ENCODE assay signal across 21 cellular contexts in genomic region chr13:47396915-47397314, GRCh38.
"Had no signal": no experiment of that assay in that cellular context is flagged by ENCODE, and none has a peak within 500 bp of the region (broad histone marks: within the 10 kb centered on the region; RNA-seq: fewer than 3 reads in every experiment).

No MANE protein-coding gene starts in this region.

- H3K9me3 ChIP-seq: neutrophil, psoas muscle, right lobe of liver, suprapubic skin, tibial artery, upper lobe of left lung, uterus had no signal

- H3K36me3 ChIP-seq: heart left ventricle, neutrophil, right lobe of liver, suprapubic skin, tibial artery, upper lobe of left lung, uterus had no signal

- FAIRE-seq: frontal cortex had no signal

- H3K27ac ChIP-seq: dorsolateral prefrontal cortex, heart left ventricle, neutrophil, psoas muscle, right lobe of liver, suprapubic skin, tibial artery, upper lobe of left lung, uterus had no signal

- H3K27me3 ChIP-seq: dorsolateral prefrontal cortex, heart left ventricle, neutrophil, right lobe of liver, suprapubic skin, tibial artery, upper lobe of left lung, uterus had no signal

- ATAC-seq: heart left ventricle; left colon; naive thymus-derived CD4-positive, alpha-beta T cell; psoas muscle; right lobe of liver; stimulated activated effector memory CD8-positive, alpha-beta T cell treated with anti-CD3 and anti-CD28 coated beads, Interleukin-12 subunit alpha, Interleukin-12 subunit beta, amount 100 ng/mL, for 72 hours; stimulated activated naive CD8-positive, alpha-beta T cell treated with anti-CD3 and anti-CD28 coated beads, Interleukin-15, Interleukin-2, amounts not matched to agents 100 U/mL and 50 U/mL, for 24 hours had no signal

- DNase-seq: cortex of kidney; dorsolateral prefrontal cortex; effector CD8-positive, alpha-beta T cell; heart left ventricle; hypothalamus; left colon; naive thymus-derived CD4-positive, alpha-beta T cell; nephron progenitor cell; psoas muscle; retina; right lobe of liver; stimulated activated CD4-positive, alpha-beta T cell treated with anti-CD3 and anti-CD28 coated beads, Interleukin-4, amount 100 ng/mL, for 1 hour; stimulated activated CD8-positive, alpha-beta memory T cell treated with anti-CD3 and anti-CD28 coated beads, Interleukin-4, amount 100 ng/mL, for 48 hours; stimulated activated naive CD8-positive, alpha-beta T cell treated with anti-CD3 and anti-CD28 coated beads, Interleukin-15, Interleukin-2, amounts not matched to agents 100 U/mL and 50 U/mL, for 24 hours; tibial artery; upper lobe of left lung; uterus had no signal

- H3K4me3 ChIP-seq: dorsolateral prefrontal cortex, heart left ventricle, psoas muscle, right lobe of liver, suprapubic skin, tibial artery, upper lobe of left lung, uterus had no signal

- H3K4me1 ChIP-seq: heart left ventricle, psoas muscle, right lobe of liver, suprapubic skin, tibial artery, upper lobe of left lung, uterus had no signal
